Comparison of ENCODE assay signal across 8 cellular contexts in genomic region chr10:103592186-103593021, GRCh38.
DNase-seq lines count a peak whose midpoint lies in the region; ATAC-seq and TF ChIP-seq lines count a peak whose summit lies in the region.

No MANE protein-coding gene starts in this region.

- H3K9me3 Mint-ChIP-seq in T-cell (peaks cover 0 to 3% (median 0%) of the 10 kb centered on the region in 3 donors), memory B cell (peaks cover 2% of the 10 kb centered on the region), type B pancreatic cell (no peaks in the 10 kb centered on the region)

- H3K36me3 Mint-ChIP-seq in T-cell (peaks cover 2% of the 10 kb centered on the region), memory B cell (peaks cover 2% of the 10 kb centered on the region), type B pancreatic cell (peaks cover 4% of the 10 kb centered on the region)

- peak; percentile 66 for ATAC-seq in HG03432 (IDR thresholded peaks at IDR 0.05; ENCODE audit: unreplicated experiment)
- peak; percentile 50 to 73 (median 64) for ATAC-seq in T-cell (replicated peaks in 1 of 4)
- peak; percentile 76 for ATAC-seq in memory B cell (ENCODE audit: low read depth)

- CTCF ChIA-PET in T-cell (lab: Charles Lee) = interaction anchor here in 1 of 2 donors (1.0 kb wide), 1 partner anchor 11 kb away, joined by 4 read pairs; no protein-coding TSS in a partner anchor

- no peak overlapping the region for H3K27ac Mint-ChIP-seq in T-cell
- no peak overlapping the region for H3K27ac Mint-ChIP-seq in memory B cell
- peak overlapping the region; percentile 79 for H3K27ac Mint-ChIP-seq in type B pancreatic cell

- H3K27me3 Mint-ChIP-seq in T-cell (no peaks in the 10 kb centered on the region), memory B cell (no peaks in the 10 kb centered on the region), type B pancreatic cell (no peaks in the 10 kb centered on the region)

- DNase-seq in 8988T = peak; percentile 94
- DNase-seq in T-cell = peak in 19 of 34 experiments; percentile 9 to 39 (median 26)
- DNase-seq in cerebellar cortex (ENCODE audit: low spot score) = peak; percentile 69
- peak; percentile 32 to 46 for DNase-seq in memory B cell (ENCODE audit: low spot score in 2 of 2)
- no peak for DNase-seq in type B pancreatic cell (ENCODE audit: extremely low spot score, unreplicated experiment)
- DNase-seq in NCI-H187 treated with DMSO at 0.1 percent for 48 hours (lab: John Stamatoyannopoulos, UW) = no peak

- TF ChIP-seq CTCF in GM12872 (IDR thresholded peaks at IDR 0.05; ENCODE audit: insufficient read depth, low read depth, low read length) (peak; percentile 93), type B pancreatic cell (conservative IDR thresholded peaks at IDR 0.05) (peak; percentile 83)

- H3K4me3 Mint-ChIP-seq in T-cell (no peak overlapping the region), memory B cell (no peak overlapping the region), type B pancreatic cell (no peak overlapping the region)

- POLR2A ChIA-PET in T-cell (lab: Charles Lee) = no interaction called here

- peaks cover 0 to 5% (median 0%) of the 10 kb centered on the region in 3 donors for H3K4me1 Mint-ChIP-seq in T-cell
- peaks cover 2% of the 10 kb centered on the region for H3K4me1 Mint-ChIP-seq in memory B cell
- peaks cover 7% of the 10 kb centered on the region for H3K4me1 Mint-ChIP-seq in type B pancreatic cell (ENCODE audit: unreplicated experiment)

Comparison
In these comparisons a context has a peak if more than half of its experiments do, and no peak if none do; other contexts are left out.
1. DNase-seq: peak in 8988T (single experiment), T-cell (19 of 34), cerebellar cortex (single experiment) and memory B cell (2 of 2); none in type B pancreatic cell (single experiment) and NCI-H187 treated with DMSO at 0.1 percent for 48 hours (single experiment).
2. Peak in every context shown above with its lines, with median percentiles within 50 percentile points of each other: ATAC-seq.